Comparison of ENCODE assay signal across 1 cellular context in the genomic region with DNA sequence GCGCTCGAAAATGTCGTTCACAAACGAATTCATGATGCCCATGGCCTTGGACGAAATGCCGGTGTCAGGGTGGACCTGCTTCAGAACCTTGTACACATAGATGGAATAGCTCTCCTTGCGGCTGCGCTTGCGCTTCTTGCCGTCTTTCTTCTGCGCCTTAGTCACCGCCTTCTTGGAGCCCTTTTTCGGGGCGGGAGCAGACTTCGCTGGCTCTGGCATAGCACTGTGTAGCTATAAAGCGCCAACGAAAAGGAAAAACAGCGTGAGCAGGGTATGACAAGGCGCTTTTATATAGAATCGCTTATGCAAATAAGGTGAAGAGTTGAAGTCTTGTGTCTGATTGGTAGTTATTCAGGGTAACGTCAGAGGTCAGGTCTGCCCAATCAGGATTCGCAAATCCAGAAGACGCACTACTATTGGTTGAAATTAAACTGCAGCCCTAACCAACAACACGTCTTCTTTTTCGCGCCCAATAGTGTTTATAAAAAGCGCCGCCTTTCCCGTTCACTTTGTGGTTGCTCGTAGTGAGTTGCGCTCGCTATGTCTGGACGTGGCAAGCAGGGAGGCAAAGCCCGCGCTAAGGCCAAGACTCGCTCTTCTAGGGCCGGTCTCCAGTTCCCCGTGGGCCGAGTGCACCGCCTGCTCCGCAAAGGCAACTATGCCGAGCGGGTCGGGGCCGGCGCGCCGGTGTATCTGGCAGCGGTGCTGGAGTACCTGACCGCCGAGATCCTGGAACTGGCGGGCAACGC.
TF ChIP-seq lines count a peak whose summit lies in the region.

No MANE protein-coding gene starts in this region.

TF ChIP-seq in K562, 482 proteins besides CTCF, POLR2A, EP300 and RAD21 (continued from another document and continues in another):
- TF ChIP-seq, protein P1, sequence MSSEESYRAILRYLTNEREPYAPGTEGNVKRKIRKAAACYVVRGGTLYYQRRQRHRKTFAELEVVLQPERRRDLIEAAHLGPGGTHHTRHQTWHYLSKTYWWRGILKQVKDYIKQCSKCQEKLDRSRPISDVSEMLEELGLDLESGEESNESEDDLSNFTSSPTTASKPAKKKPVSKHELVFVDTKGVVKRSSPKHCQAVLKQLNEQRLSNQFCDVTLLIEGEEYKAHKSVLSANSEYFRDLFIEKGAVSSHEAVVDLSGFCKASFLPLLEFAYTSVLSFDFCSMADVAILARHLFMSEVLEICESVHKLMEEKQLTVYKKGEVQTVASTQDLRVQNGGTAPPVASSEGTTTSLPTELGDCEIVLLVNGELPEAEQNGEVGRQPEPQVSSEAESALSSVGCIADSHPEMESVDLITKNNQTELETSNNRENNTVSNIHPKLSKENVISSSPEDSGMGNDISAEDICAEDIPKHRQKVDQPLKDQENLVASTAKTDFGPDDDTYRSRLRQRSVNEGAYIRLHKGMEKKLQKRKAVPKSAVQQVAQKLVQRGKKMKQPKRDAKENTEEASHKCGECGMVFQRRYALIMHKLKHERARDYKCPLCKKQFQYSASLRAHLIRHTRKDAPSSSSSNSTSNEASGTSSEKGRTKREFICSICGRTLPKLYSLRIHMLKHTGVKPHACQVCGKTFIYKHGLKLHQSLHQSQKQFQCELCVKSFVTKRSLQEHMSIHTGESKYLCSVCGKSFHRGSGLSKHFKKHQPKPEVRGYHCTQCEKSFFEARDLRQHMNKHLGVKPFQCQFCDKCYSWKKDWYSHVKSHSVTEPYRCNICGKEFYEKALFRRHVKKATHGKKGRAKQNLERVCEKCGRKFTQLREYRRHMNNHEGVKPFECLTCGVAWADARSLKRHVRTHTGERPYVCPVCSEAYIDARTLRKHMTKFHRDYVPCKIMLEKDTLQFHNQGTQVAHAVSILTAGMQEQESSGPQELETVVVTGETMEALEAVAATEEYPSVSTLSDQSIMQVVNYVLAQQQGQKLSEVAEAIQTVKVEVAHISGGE (CRISPR knock-in tag; IDR thresholded peaks at IDR 0.05), result peak in 1 of 3 experiments; percentile 34; a peak in 2 of 6 replicates
- TF ChIP-seq, protein P2, sequence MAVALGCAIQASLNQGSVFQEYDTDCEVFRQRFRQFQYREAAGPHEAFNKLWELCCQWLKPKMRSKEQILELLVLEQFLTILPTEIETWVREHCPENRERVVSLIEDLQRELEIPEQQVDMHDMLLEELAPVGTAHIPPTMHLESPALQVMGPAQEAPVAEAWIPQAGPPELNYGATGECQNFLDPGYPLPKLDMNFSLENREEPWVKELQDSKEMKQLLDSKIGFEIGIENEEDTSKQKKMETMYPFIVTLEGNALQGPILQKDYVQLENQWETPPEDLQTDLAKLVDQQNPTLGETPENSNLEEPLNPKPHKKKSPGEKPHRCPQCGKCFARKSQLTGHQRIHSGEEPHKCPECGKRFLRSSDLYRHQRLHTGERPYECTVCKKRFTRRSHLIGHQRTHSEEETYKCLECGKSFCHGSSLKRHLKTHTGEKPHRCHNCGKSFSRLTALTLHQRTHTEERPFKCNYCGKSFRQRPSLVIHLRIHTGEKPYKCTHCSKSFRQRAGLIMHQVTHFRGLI (CRISPR knock-in tag; IDR thresholded peaks at IDR 0.05), result no peak
- TF ChIP-seq, protein P3, sequence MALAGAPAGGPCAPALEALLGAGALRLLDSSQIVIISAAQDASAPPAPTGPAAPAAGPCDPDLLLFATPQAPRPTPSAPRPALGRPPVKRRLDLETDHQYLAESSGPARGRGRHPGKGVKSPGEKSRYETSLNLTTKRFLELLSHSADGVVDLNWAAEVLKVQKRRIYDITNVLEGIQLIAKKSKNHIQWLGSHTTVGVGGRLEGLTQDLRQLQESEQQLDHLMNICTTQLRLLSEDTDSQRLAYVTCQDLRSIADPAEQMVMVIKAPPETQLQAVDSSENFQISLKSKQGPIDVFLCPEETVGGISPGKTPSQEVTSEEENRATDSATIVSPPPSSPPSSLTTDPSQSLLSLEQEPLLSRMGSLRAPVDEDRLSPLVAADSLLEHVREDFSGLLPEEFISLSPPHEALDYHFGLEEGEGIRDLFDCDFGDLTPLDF (CRISPR knock-in tag; IDR thresholded peaks at IDR 0.05), result peak; percentile 99
- TF ChIP-seq GTF2A2 (tag; IDR thresholded peaks at IDR 0.05) (peak; percentile 92), TRIM24 (IDR thresholded peaks at IDR 0.05) (no peak), ZFP30 (CRISPR knock-in tag; IDR thresholded peaks at IDR 0.05; ENCODE audit: borderline replicate concordance) (no peak), TFAM (CRISPR knock-in tag; conservative IDR thresholded peaks at IDR 0.05) (no peak), PCBP1 (IDR thresholded peaks at IDR 0.05; ENCODE audit: low read depth, low read length, poor library complexity, severe bottlenecking) (peak; percentile 100), COPS2 (conservative IDR thresholded peaks at IDR 0.05) (no peak), ZBTB1 (CRISPR knock-in tag; IDR thresholded peaks at IDR 0.05; ENCODE audit: borderline replicate concordance, low read depth) (peak; percentile 93), ZNF134 (CRISPR knock-in tag; conservative IDR thresholded peaks at IDR 0.05) (no peak), MEF2D (tag; conservative IDR thresholded peaks at IDR 0.05; ENCODE audit: low read depth) (peak; percentile 50; the same call in 1 of the 2 replicates), MTA3 (IDR thresholded peaks at IDR 0.05; ENCODE audit: borderline replicate concordance) (peak; percentile 100), ZC3H8 (IDR thresholded peaks at IDR 0.05) (0 out of 2 replicates have a peak, but pooled peaks have one; percentile 50), LARP7 (IDR thresholded peaks at IDR 0.05) (no peak), LCOR (CRISPR knock-in tag; IDR thresholded peaks at IDR 0.05) (peak; percentile 85; the same call in 1 of the 2 replicates), EHMT2 (IDR thresholded peaks at IDR 0.05) (no peak), MBD2 (IDR thresholded peaks at IDR 0.05; ENCODE audit: borderline replicate concordance, low read depth) (peak; percentile 99), ZSCAN32 (CRISPR knock-in tag; IDR thresholded peaks at IDR 0.05) (peak; percentile 72; the same call in 1 of the 2 replicates), GTF2F1 (IDR thresholded peaks at IDR 0.05; ENCODE audit: low read depth, low read length) (peak; percentile 99), ZNF24 (IDR thresholded peaks at IDR 0.05) (peak; percentile 42; the same call in 1 of the 2 replicates), ZZZ3 (IDR thresholded peaks at IDR 0.05) (no peak), HDAC2 (IDR thresholded peaks at IDR 0.05) (0 out of 2 replicates have a peak, but pooled peaks have one; percentile 11), YBX1 (IDR thresholded peaks at IDR 0.05) (no peak), RBM14 (IDR thresholded peaks at IDR 0.05; ENCODE audit: borderline replicate concordance, insufficient read depth, low read depth, low read length) (peak; percentile 99; the same call in 1 of the 2 replicates), CBX8 (IDR thresholded peaks at IDR 0.05; ENCODE audit: borderline replicate concordance, extremely low read depth, low read depth, low read length, poor library complexity, severe bottlenecking) (no peak), NONO (IDR thresholded peaks at IDR 0.05; ENCODE audit: low read depth in 2 of 2, low read length in 1 of 2) (peak; percentile 74 to 82; a peak in 2 of 4 replicates), ZNF3 (CRISPR knock-in tag; IDR thresholded peaks at IDR 0.05) (no peak), MYNN (IDR thresholded peaks at IDR 0.05) (peak; percentile 47; the same call in 1 of the 2 replicates), MYNN (CRISPR knock-in tag; IDR thresholded peaks at IDR 0.05) (no peak), BMI1 (IDR thresholded peaks at IDR 0.05; ENCODE audit: low read length) (no peak), U2AF1 (optimal IDR thresholded peaks at IDR 0.05; ENCODE audit: low read depth, low read length) (peak; percentile 82), CAMTA2 (CRISPR knock-in tag; conservative IDR thresholded peaks at IDR 0.05) (no peak), ZBED1 (IDR thresholded peaks at IDR 0.05) (peak; percentile 98), CEBPG (CRISPR knock-in tag; IDR thresholded peaks at IDR 0.05) (peak; percentile 42; the same call in 1 of the 2 replicates), CEBPG (tag; conservative IDR thresholded peaks at IDR 0.05 in 1 of 2, IDR thresholded peaks at IDR 0.05 in 1 of 2) (no peak), TGIF2 (CRISPR knock-in tag; IDR thresholded peaks at IDR 0.05) (peak; percentile 98; the same call in 1 of the 2 replicates), NUFIP1 (IDR thresholded peaks at IDR 0.05; ENCODE audit: partially characterized antibody) (no peak), CREM (IDR thresholded peaks at IDR 0.05; ENCODE audit: low read depth) (peak; percentile 73; the same call in 1 of the 2 replicates), TAF9B (IDR thresholded peaks at IDR 0.05; ENCODE audit: partially characterized antibody) (peak; percentile 93)
- TF ChIP-seq, protein P4, sequence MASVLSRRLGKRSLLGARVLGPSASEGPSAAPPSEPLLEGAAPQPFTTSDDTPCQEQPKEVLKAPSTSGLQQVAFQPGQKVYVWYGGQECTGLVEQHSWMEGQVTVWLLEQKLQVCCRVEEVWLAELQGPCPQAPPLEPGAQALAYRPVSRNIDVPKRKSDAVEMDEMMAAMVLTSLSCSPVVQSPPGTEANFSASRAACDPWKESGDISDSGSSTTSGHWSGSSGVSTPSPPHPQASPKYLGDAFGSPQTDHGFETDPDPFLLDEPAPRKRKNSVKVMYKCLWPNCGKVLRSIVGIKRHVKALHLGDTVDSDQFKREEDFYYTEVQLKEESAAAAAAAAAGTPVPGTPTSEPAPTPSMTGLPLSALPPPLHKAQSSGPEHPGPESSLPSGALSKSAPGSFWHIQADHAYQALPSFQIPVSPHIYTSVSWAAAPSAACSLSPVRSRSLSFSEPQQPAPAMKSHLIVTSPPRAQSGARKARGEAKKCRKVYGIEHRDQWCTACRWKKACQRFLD (CRISPR knock-in tag; IDR thresholded peaks at IDR 0.05), result no peak
- TF ChIP-seq, protein P5, sequence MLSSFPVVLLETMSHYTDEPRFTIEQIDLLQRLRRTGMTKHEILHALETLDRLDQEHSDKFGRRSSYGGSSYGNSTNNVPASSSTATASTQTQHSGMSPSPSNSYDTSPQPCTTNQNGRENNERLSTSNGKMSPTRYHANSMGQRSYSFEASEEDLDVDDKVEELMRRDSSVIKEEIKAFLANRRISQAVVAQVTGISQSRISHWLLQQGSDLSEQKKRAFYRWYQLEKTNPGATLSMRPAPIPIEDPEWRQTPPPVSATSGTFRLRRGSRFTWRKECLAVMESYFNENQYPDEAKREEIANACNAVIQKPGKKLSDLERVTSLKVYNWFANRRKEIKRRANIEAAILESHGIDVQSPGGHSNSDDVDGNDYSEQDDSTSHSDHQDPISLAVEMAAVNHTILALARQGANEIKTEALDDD (IDR thresholded peaks at IDR 0.05), result no peak
- TF ChIP-seq, protein P6, sequence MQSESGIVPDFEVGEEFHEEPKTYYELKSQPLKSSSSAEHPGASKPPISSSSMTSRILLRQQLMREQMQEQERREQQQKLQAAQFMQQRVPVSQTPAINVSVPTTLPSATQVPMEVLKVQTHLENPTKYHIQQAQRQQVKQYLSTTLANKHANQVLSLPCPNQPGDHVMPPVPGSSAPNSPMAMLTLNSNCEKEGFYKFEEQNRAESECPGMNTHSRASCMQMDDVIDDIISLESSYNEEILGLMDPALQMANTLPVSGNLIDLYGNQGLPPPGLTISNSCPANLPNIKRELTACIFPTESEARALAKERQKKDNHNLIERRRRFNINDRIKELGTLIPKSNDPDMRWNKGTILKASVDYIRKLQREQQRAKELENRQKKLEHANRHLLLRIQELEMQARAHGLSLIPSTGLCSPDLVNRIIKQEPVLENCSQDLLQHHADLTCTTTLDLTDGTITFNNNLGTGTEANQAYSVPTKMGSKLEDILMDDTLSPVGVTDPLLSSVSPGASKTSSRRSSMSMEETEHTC (IDR thresholded peaks at IDR 0.05), result no peak; the same call in 1 of the 2 replicates
- TF ChIP-seq, protein P7, sequence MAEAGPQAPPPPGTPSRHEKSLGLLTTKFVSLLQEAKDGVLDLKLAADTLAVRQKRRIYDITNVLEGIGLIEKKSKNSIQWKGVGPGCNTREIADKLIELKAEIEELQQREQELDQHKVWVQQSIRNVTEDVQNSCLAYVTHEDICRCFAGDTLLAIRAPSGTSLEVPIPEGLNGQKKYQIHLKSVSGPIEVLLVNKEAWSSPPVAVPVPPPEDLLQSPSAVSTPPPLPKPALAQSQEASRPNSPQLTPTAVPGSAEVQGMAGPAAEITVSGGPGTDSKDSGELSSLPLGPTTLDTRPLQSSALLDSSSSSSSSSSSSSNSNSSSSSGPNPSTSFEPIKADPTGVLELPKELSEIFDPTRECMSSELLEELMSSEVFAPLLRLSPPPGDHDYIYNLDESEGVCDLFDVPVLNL (CRISPR knock-in tag; IDR thresholded peaks at IDR 0.05; ENCODE audit: low read depth), result peak; percentile 98
- TF ChIP-seq, protein P8, sequence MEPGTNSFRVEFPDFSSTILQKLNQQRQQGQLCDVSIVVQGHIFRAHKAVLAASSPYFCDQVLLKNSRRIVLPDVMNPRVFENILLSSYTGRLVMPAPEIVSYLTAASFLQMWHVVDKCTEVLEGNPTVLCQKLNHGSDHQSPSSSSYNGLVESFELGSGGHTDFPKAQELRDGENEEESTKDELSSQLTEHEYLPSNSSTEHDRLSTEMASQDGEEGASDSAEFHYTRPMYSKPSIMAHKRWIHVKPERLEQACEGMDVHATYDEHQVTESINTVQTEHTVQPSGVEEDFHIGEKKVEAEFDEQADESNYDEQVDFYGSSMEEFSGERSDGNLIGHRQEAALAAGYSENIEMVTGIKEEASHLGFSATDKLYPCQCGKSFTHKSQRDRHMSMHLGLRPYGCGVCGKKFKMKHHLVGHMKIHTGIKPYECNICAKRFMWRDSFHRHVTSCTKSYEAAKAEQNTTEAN (CRISPR knock-in tag; IDR thresholded peaks at IDR 0.05), result peak; percentile 81; the same call in 1 of the 2 replicates
- TF ChIP-seq, protein P9, sequence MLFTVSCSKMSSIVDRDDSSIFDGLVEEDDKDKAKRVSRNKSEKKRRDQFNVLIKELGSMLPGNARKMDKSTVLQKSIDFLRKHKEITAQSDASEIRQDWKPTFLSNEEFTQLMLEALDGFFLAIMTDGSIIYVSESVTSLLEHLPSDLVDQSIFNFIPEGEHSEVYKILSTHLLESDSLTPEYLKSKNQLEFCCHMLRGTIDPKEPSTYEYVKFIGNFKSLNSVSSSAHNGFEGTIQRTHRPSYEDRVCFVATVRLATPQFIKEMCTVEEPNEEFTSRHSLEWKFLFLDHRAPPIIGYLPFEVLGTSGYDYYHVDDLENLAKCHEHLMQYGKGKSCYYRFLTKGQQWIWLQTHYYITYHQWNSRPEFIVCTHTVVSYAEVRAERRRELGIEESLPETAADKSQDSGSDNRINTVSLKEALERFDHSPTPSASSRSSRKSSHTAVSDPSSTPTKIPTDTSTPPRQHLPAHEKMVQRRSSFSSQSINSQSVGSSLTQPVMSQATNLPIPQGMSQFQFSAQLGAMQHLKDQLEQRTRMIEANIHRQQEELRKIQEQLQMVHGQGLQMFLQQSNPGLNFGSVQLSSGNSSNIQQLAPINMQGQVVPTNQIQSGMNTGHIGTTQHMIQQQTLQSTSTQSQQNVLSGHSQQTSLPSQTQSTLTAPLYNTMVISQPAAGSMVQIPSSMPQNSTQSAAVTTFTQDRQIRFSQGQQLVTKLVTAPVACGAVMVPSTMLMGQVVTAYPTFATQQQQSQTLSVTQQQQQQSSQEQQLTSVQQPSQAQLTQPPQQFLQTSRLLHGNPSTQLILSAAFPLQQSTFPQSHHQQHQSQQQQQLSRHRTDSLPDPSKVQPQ (CRISPR knock-in tag; IDR thresholded peaks at IDR 0.05; ENCODE audit: borderline replicate concordance), result no peak
- TF ChIP-seq, protein P10, sequence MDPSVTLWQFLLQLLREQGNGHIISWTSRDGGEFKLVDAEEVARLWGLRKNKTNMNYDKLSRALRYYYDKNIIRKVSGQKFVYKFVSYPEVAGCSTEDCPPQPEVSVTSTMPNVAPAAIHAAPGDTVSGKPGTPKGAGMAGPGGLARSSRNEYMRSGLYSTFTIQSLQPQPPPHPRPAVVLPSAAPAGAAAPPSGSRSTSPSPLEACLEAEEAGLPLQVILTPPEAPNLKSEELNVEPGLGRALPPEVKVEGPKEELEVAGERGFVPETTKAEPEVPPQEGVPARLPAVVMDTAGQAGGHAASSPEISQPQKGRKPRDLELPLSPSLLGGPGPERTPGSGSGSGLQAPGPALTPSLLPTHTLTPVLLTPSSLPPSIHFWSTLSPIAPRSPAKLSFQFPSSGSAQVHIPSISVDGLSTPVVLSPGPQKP (CRISPR knock-in tag; IDR thresholded peaks at IDR 0.05), result no peak
